In genomic region chr1:28560886-28561285, GRCh38 we compare ENCODE assay signal across 26 cellular contexts. TPM values are rescaled to one million over a fixed set of nuclear protein-coding genes. Genes with fewer than 3 reads are reported as not detected.
"Had no signal": no experiment of that assay in that cellular context is flagged by ENCODE, and none has a peak within 500 bp of the region (broad histone marks: within the 10 kb centered on the region; RNA-seq: fewer than 3 reads in every experiment).

No MANE protein-coding gene starts in this region.

- FAIRE-seq: bronchial epithelial cell, TTC549 had no signal

- H3K4me1 ChIP-seq: ascending aorta, body of pancreas had no signal

- H3K27me3 ChIP-seq: ascending aorta, body of pancreas had no signal

- ATAC-seq: activated naive CD4-positive, alpha-beta T cell treated with anti-CD3 and anti-CD28 coated beads, Interleukin-2, amount 50 U/mL, for 72 hours; activated naive CD8-positive, alpha-beta T cell treated with anti-CD3 and anti-CD28 coated beads, Interleukin-2, amount 50 U/mL, for 24 hours; activated T-cell treated with anti-CD3 and anti-CD28 coated beads, Interleukin-2, amount 50 U/mL, for 4 hours; body of pancreas; T-helper 17 cell had no signal

- DNase-seq: activated B cell treated with CpG ODN at 0.5 μM for 24 hours; activated CD4-positive, alpha-beta T cell treated with anti-CD3 and anti-CD28 coated beads for 1 hour; activated CD4-positive, alpha-beta T cell treated with anti-CD3 and anti-CD28 coated beads, Interleukin-2, amount 10 ng/mL, durations not matched to agents 24 days and 14 days; activated CD4-positive, alpha-beta T cell treated with anti-CD3 and anti-CD28 coated beads, Interleukin-2, amount 50 U/mL, for 48 hours; activated CD8-positive, alpha-beta memory T cell treated with anti-CD3 and anti-CD28 coated beads for 24 hours; activated effector memory CD4-positive, alpha-beta T cell treated with anti-CD3 and anti-CD28 coated beads, Interleukin-2, amount 50 U/mL, for 16 hours; activated naive CD4-positive, alpha-beta T cell treated with Interleukin-2 at 50 U/mL for 16 hours; activated naive CD8-positive, alpha-beta T cell treated with anti-CD3 and anti-CD28 coated beads, Interleukin-2, amount 50 U/mL, for 24 hours; activated T-cell treated with anti-CD3 and anti-CD28 coated beads, Interleukin-2, amount 50 U/mL, for 4 hours; amniotic stem cell; body of pancreas; Karpas-422; NCI-H1105 treated with DMSO at 0.1 percent for 48 hours; NCI-H1436 treated with DMSO at 0.1 percent for 48 hours; NCI-H2081 treated with DMSO at 0.1 percent for 48 hours; NCI-H446; NCI-H526 treated with DMSO at 0.1 percent for 48 hours; NCI-H82; SHP77 treated with DMSO at 0.1 percent for 48 hours; T-helper 17 cell; T1000 had no signal

- H3K4me3 ChIP-seq: ascending aorta, body of pancreas had no signal

- H3K27ac ChIP-seq: ascending aorta, body of pancreas had no signal

- H3K9me3 ChIP-seq: ascending aorta, body of pancreas had no signal

RNA-seq across cellular contexts. Expression of gene RAB42, which starts 31.2 kb away (rescaled TPM):
- total RNA-seq: activated CD4-positive, alpha-beta T cell treated with anti-CD3 and anti-CD28 coated beads, Interleukin-2, amount 10 ng/mL, durations not matched to agents 24 days and 14 days; activated T-cell treated with anti-CD3 and anti-CD28 coated beads, Interleukin-2, amount 50 U/mL, for 4 hours; ascending aorta; bronchial epithelial cell; SK-MEL-5; T-helper 17 cell had no signal
